ENCODE assay signal across 36 cellular contexts in the genomic region with DNA sequence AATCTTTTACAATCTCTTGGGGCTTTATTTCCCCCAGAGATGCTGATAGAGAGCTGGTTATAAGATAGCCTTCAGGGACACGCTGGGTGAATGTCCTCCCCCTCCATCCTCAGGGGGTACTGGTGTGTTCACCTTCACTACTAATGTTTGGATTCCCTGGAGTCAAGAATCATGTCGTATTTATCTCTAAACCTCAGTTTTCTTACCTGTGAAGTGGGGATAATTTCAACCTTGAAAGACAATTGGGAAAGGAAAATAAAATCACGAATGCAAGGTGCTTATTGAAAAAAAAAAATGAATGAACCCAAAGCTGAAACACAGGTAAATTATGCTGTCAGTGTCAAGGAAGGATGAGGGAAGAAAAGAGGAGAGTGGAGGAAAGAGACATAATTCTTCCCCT.
"Had no signal": no experiment of that assay in that cellular context is flagged by ENCODE, and none has a peak within 500 bp of the region (broad histone marks: within the 10 kb centered on the region; RNA-seq: fewer than 3 reads in every experiment).

No MANE protein-coding gene starts in this region.

- H3K27ac ChIP-seq: adrenal gland, body of pancreas, breast epithelium, VCaP had no signal

- H3K9me3 Mint-ChIP-seq: activated B cell treated with CpG ODN at 0.5 μM for 24 hours; activated CD4-positive, alpha-beta memory T cell treated with anti-CD3 and anti-CD28 coated beads for 36 hours; activated CD4-positive, alpha-beta T cell treated with anti-CD3 and anti-CD28 coated beads, Interleukin-2, amount 10 ng/mL, durations not matched to agents 24 days and 14 days; activated CD8-positive, alpha-beta T cell treated with anti-CD3 and anti-CD28 coated beads for 36 hours; activated naive CD4-positive, alpha-beta T cell treated with anti-CD3 and anti-CD28 coated beads for 36 hours; activated naive CD4-positive, alpha-beta T cell treated with anti-CD3 and anti-CD28 coated beads, Interleukin-2, amount 50 U/mL, for 72 hours; activated naive CD8-positive, alpha-beta T cell treated with anti-CD3 and anti-CD28 coated beads for 36 hours; activated T-cell treated with anti-CD3 and anti-CD28 coated beads, Interleukin-2, amount 50 U/mL, for 4 hours; activated T-cell treated with anti-CD3 and anti-CD28 coated beads, Interleukin-2, amount 50 U/mL, for 72 hours; activated T-helper 1 cell treated with anti-CD3 and anti-CD28 coated beads, Interleukin-12 subunit alpha, Interleukin-12 subunit beta, Interleukin-2, Interleukin-4 antibody, amounts not matched to agents 30 ng/mL and 10 ng/mL and 1 ng/mL, durations not matched to agents 14 hours and 24 hours and 36 hours; activated T-helper 17 cell treated with anti-CD3 and anti-CD28 coated beads, Interleukin-2, amount 50 U/mL, for 72 hours; T-helper 1 cell treated with Interleukin-12 subunit alpha and Interleukin-12 subunit beta and Interleukin-4 antibody, amounts not matched to agents 30 μg/mL and 1 μg/mL, for 36 hours; T-helper 2 cell treated with Interferon-gamma antibody and Interleukin-4, amounts not matched to agents 5 μg/mL and 100 μg/mL, for 36 hours had no signal

- FAIRE-seq: astrocyte, TTC549 had no signal

- H3K36me3 ChIP-seq: adrenal gland, breast epithelium had no signal

- DNase-seq: activated B cell treated with CpG ODN at 0.5 μM for 24 hours; activated CD4-positive, alpha-beta memory T cell treated with anti-CD3 and anti-CD28 coated beads for 36 hours; activated CD4-positive, alpha-beta T cell treated with anti-CD3 and anti-CD28 coated beads for 4 hours; activated CD4-positive, alpha-beta T cell treated with anti-CD3 and anti-CD28 coated beads, Interleukin-2, amount 10 ng/mL, durations not matched to agents 24 days and 14 days; activated CD4-positive, alpha-beta T cell treated with anti-CD3 and anti-CD28 coated beads, Interleukin-2, amount 50 U/mL, for 1 hour; activated CD4-positive, alpha-beta T cell treated with anti-CD3 and anti-CD28 coated beads, Interleukin-2, amount 50 U/mL, for 4 hours; activated CD4-positive, CD25-positive, alpha-beta regulatory T cell treated with anti-CD3 and anti-CD28 coated beads, Interleukin-2, amount 50 U/mL, for 72 hours; activated CD8-positive, alpha-beta memory T cell treated with anti-CD3 and anti-CD28 coated beads, Interleukin-2, amount 50 U/mL, for 4 hours; activated CD8-positive, alpha-beta T cell treated with anti-CD3 and anti-CD28 coated beads for 36 hours; activated effector memory CD4-positive, alpha-beta T cell treated with anti-CD3 and anti-CD28 coated beads, Interleukin-2, amount 50 U/mL, for 16 hours; activated gamma-delta T cell treated with Interleukin-2 at 50 U/mL for 16 hours; activated naive CD4-positive, alpha-beta T cell; activated naive CD4-positive, alpha-beta T cell treated with anti-CD3 and anti-CD28 coated beads for 36 hours; activated naive CD4-positive, alpha-beta T cell treated with anti-CD3 and anti-CD28 coated beads, Interleukin-2, amount 50 U/mL, for 16 hours; activated naive CD8-positive, alpha-beta T cell treated with anti-CD3 and anti-CD28 coated beads for 36 hours; activated T-cell treated with anti-CD3 and anti-CD28 coated beads for 4 hours; activated T-cell treated with anti-CD3 and anti-CD28 coated beads, Interleukin-2, amount 50 U/mL, for 1 hour; activated T-cell treated with anti-CD3 and anti-CD28 coated beads, Interleukin-2, amount 50 U/mL, for 4 hours; activated T-cell treated with anti-CD3 and anti-CD28 coated beads, Interleukin-2, amount 50 U/mL, for 72 hours; adrenal gland; amniotic stem cell; aorta; body of pancreas; central memory CD4-positive, alpha-beta T cell; T-helper 1 cell; T-helper 2 cell; T-helper 9 cell had no signal

- H3K27ac Mint-ChIP-seq: activated B cell treated with CpG ODN at 0.5 μM for 24 hours; activated CD4-positive, alpha-beta memory T cell treated with anti-CD3 and anti-CD28 coated beads for 36 hours; activated CD4-positive, alpha-beta T cell treated with anti-CD3 and anti-CD28 coated beads, Interleukin-2, amount 10 ng/mL, durations not matched to agents 24 days and 14 days; activated CD8-positive, alpha-beta T cell treated with anti-CD3 and anti-CD28 coated beads for 36 hours; activated naive CD4-positive, alpha-beta T cell treated with anti-CD3 and anti-CD28 coated beads for 36 hours; activated naive CD4-positive, alpha-beta T cell treated with anti-CD3 and anti-CD28 coated beads, Interleukin-2, amount 50 U/mL, for 72 hours; activated naive CD8-positive, alpha-beta T cell treated with anti-CD3 and anti-CD28 coated beads for 36 hours; activated T-cell treated with anti-CD3 and anti-CD28 coated beads, Interleukin-2, amount 50 U/mL, for 72 hours; activated T-helper 1 cell treated with anti-CD3 and anti-CD28 coated beads, Interleukin-12 subunit alpha, Interleukin-12 subunit beta, Interleukin-2, Interleukin-4 antibody, amounts not matched to agents 30 ng/mL and 10 ng/mL and 1 ng/mL, durations not matched to agents 14 hours and 24 hours and 36 hours; activated T-helper 17 cell treated with anti-CD3 and anti-CD28 coated beads, Interleukin-2, amount 50 U/mL, for 72 hours; T-helper 1 cell treated with Interleukin-12 subunit alpha and Interleukin-12 subunit beta and Interleukin-4 antibody, amounts not matched to agents 30 μg/mL and 1 μg/mL, for 36 hours; T-helper 2 cell treated with Interferon-gamma antibody and Interleukin-4, amounts not matched to agents 5 μg/mL and 100 μg/mL, for 36 hours had no signal

- H3K4me1 ChIP-seq: adrenal gland, breast epithelium had no signal

- H3K4me3 Mint-ChIP-seq: activated B cell treated with CpG ODN at 0.5 μM for 24 hours; activated CD4-positive, alpha-beta memory T cell treated with anti-CD3 and anti-CD28 coated beads for 36 hours; activated CD4-positive, alpha-beta T cell treated with anti-CD3 and anti-CD28 coated beads, Interleukin-2, amount 10 ng/mL, durations not matched to agents 24 days and 14 days; activated CD8-positive, alpha-beta T cell treated with anti-CD3 and anti-CD28 coated beads for 36 hours; activated naive CD4-positive, alpha-beta T cell treated with anti-CD3 and anti-CD28 coated beads for 36 hours; activated naive CD8-positive, alpha-beta T cell treated with anti-CD3 and anti-CD28 coated beads for 36 hours; activated T-cell treated with anti-CD3 and anti-CD28 coated beads, Interleukin-2, amount 50 U/mL, for 4 hours; activated T-cell treated with anti-CD3 and anti-CD28 coated beads, Interleukin-2, amount 50 U/mL, for 72 hours; activated T-helper 1 cell treated with anti-CD3 and anti-CD28 coated beads, Interleukin-12 subunit alpha, Interleukin-12 subunit beta, Interleukin-2, Interleukin-4 antibody, amounts not matched to agents 30 ng/mL and 10 ng/mL and 1 ng/mL, durations not matched to agents 14 hours and 24 hours and 36 hours; activated T-helper 17 cell treated with anti-CD3 and anti-CD28 coated beads, Interleukin-2, amount 50 U/mL, for 72 hours; T-helper 1 cell treated with Interleukin-12 subunit alpha and Interleukin-12 subunit beta and Interleukin-4 antibody, amounts not matched to agents 30 μg/mL and 1 μg/mL, for 36 hours; T-helper 2 cell treated with Interferon-gamma antibody and Interleukin-4, amounts not matched to agents 5 μg/mL and 100 μg/mL, for 36 hours had no signal

- H3K4me1 Mint-ChIP-seq: activated B cell treated with CpG ODN at 0.5 μM for 24 hours; activated CD4-positive, alpha-beta T cell treated with anti-CD3 and anti-CD28 coated beads, Interleukin-2, amount 10 ng/mL, durations not matched to agents 24 days and 14 days; activated naive CD8-positive, alpha-beta T cell treated with anti-CD3 and anti-CD28 coated beads for 36 hours; activated T-helper 17 cell treated with anti-CD3 and anti-CD28 coated beads, Interleukin-2, amount 50 U/mL, for 72 hours had no signal

- ATAC-seq: activated CD8-positive, alpha-beta T cell treated with anti-CD3 and anti-CD28 coated beads for 36 hours; activated naive CD4-positive, alpha-beta T cell treated with anti-CD3 and anti-CD28 coated beads, Interleukin-2, amount 50 U/mL, for 72 hours; activated T-cell treated with anti-CD3 and anti-CD28 coated beads, Interleukin-2, amount 50 U/mL, for 4 hours; activated T-cell treated with anti-CD3 and anti-CD28 coated beads, Interleukin-2, amount 50 U/mL, for 72 hours; activated T-helper 17 cell treated with anti-CD3 and anti-CD28 coated beads, Interleukin-2, amount 50 U/mL, for 72 hours; body of pancreas had no signal

- H3K9me3 ChIP-seq: adrenal gland, body of pancreas, breast epithelium had no signal

- H3K36me3 Mint-ChIP-seq: activated CD4-positive, alpha-beta memory T cell treated with anti-CD3 and anti-CD28 coated beads for 36 hours; activated naive CD4-positive, alpha-beta T cell treated with anti-CD3 and anti-CD28 coated beads, Interleukin-2, amount 50 U/mL, for 72 hours; activated naive CD8-positive, alpha-beta T cell treated with anti-CD3 and anti-CD28 coated beads for 36 hours had no signal

- H3K27me3 ChIP-seq: body of pancreas had no signal

- H3K4me3 ChIP-seq: adrenal gland, body of pancreas, breast epithelium had no signal
